ENCODE assay signal across 24 cellular contexts in genomic region chr11:10096987-10097386, GRCh38.
"Had no signal": no experiment of that assay in that cellular context is flagged by ENCODE, and none has a peak within 500 bp of the region (broad histone marks: within the 10 kb centered on the region; RNA-seq: fewer than 3 reads in every experiment).

No MANE protein-coding gene starts in this region.

- H3K9ac ChIP-seq: neural progenitor cell had no signal

- ATAC-seq: left lobe of liver; lower lobe of right lung; natural killer cell treated with Interleukin-12 subunit alpha and Interleukin-12 subunit beta and Interleukin-15 and Interleukin-18, amount 100 ng/mL, for 72 hours; psoas muscle; sciatic nerve had no signal

- H3K4me1 ChIP-seq: esophagus muscularis mucosa, gastrocnemius medialis, lower lobe of right lung, neural progenitor cell, psoas muscle, transverse colon had no signal

- H3K27me3 ChIP-seq: dorsolateral prefrontal cortex, esophagus muscularis mucosa, gastrocnemius medialis, hepatocyte, neural progenitor cell, stomach, transverse colon had no signal

- H2AFZ ChIP-seq: hepatocyte, neural progenitor cell had no signal

- H3K27ac ChIP-seq: coronary artery, dorsolateral prefrontal cortex, epithelial cell of prostate, esophagus muscularis mucosa, gastrocnemius medialis, hepatocyte, lower lobe of right lung, neural progenitor cell, psoas muscle, stomach, thoracic aorta, transverse colon had no signal

- H3K36me3 ChIP-seq: lower lobe of right lung, thoracic aorta, transverse colon had no signal

- H3K4me2 ChIP-seq: hepatocyte, neural progenitor cell had no signal

- H3K4me3 ChIP-seq: coronary artery, dorsolateral prefrontal cortex, esophagus muscularis mucosa, gastrocnemius medialis, hepatocyte, lower lobe of right lung, neural progenitor cell, psoas muscle, stomach, thoracic aorta, transverse colon had no signal

- DNase-seq: central memory CD4-positive, alpha-beta T cell; dorsolateral prefrontal cortex; effector CD8-positive, alpha-beta T cell; gastrocnemius medialis; glutamatergic neuron; kidney glomerular epithelial cell; lower lobe of right lung; midbrain; occipital lobe; psoas muscle; stimulated activated CD4-positive, alpha-beta T cell treated with anti-CD3 and anti-CD28 coated beads, Interleukin-12 subunit alpha, Interleukin-12 subunit beta, amount 100 ng/mL, for 4 hours; stimulated activated naive CD4-positive, alpha-beta T cell; stomach; substantia nigra; transverse colon had no signal
